8 cellular contexts compared by ENCODE assay signal in the genomic region with DNA sequence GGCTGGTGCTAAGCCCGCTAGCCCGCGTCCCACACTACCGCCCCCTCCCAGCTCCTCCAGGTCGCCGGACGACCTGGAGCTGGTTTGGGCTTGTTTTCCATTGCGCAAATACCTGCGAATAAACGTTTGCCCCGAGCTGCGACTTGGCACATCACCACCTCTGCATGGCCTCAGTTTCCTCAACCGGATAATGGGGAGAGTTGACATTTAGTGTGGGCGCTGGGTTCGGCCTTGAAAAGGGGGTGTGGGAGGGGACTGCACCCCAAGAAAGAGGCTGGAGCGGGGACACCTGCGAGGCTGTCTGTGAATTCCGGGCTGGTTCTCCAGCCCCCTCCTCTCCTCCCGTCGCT. TPM values are rescaled to one million over a fixed set of nuclear protein-coding genes. Genes with fewer than 3 reads are reported as not detected.
DNase-seq lines count a peak whose midpoint lies in the region; ATAC-seq and TF ChIP-seq lines count a peak whose summit lies in the region.

No MANE protein-coding gene starts in this region.

- no peaks in the 10 kb centered on the region for H3K9me3 ChIP-seq in AG04450 (ENCODE audit: control insufficient read depth, insufficient read depth, low read length)
- H3K9me3 ChIP-seq in HEK293 (ENCODE audit: control insufficient read depth, insufficient read depth, low read depth, low read length), result no peaks in the 10 kb centered on the region
- H3K9me3 ChIP-seq in stomach, result no peaks in the 10 kb centered on the region

- no peaks in the 10 kb centered on the region for H3K27me3 Mint-ChIP-seq in activated naive CD8-positive, alpha-beta T cell treated with anti-CD3 and anti-CD28 coated beads for 36 hours

- H3K4me3 ChIP-seq in AG04450 (ENCODE audit: low read depth, low read length), result peak overlapping the region; percentile 69
- peak overlapping the region; percentile 49 for H3K4me3 ChIP-seq in HEK293 (ENCODE audit: low read depth, low read length)
- peak overlapping the region; percentile 46 to 70 (median 61) for H3K4me3 ChIP-seq in stomach

- no peak for ATAC-seq in GM21381 (IDR thresholded peaks at IDR 0.05; ENCODE audit: unreplicated experiment)
- no peak for ATAC-seq in GM19455 (IDR thresholded peaks at IDR 0.05; ENCODE audit: unreplicated experiment)

- POLR2A ChIA-PET in AG04450 (lab: Yijun Ruan, JAX) (interaction anchor here (0.8 to 4.4 kb wide), 9 partner anchors 10 to 99 kb away, joined by 3 to 130 read pairs (median 5); a partner anchor contains a TSS), HEK293 (lab: Yijun Ruan, JAX) (interaction anchor here (0.7 to 3.6 kb wide), 12 partner anchors 10 to 904 kb away, joined by 3 to 184 read pairs (median 7); a partner anchor contains a TSS)

- CTCF ChIA-PET in AG04450 (lab: Charles Lee) (interaction anchor here (0.6 to 4.0 kb wide), 5 partner anchors 13 to 128 kb away, joined by 3 to 32 read pairs (median 5); no protein-coding TSS in a partner anchor), HEK293 (lab: Yijun Ruan, JAX) (interaction anchor here (0.6 to 2.8 kb wide), 8 partner anchors 10 to 97 kb away, joined by 3 to 22 read pairs (median 6); a partner anchor contains a TSS)

- peaks cover 52% of the 10 kb centered on the region for H3K4me1 Mint-ChIP-seq in activated naive CD8-positive, alpha-beta T cell treated with anti-CD3 and anti-CD28 coated beads for 36 hours

- no peak for TF ChIP-seq POLR2A in stomach (IDR thresholded peaks at IDR 0.05)

- H3K4me3 Mint-ChIP-seq in activated naive CD8-positive, alpha-beta T cell treated with anti-CD3 and anti-CD28 coated beads for 36 hours, result peak overlapping the region; percentile 85

- intact Hi-C loops in stomach (cut with DNase I; ENCODE audit: low total_unique reads), result no loop called here

- H3K27ac Mint-ChIP-seq in activated naive CD8-positive, alpha-beta T cell treated with anti-CD3 and anti-CD28 coated beads for 36 hours, result peak overlapping the region; percentile 95

- WGBS in stomach, 5 donors, result 0 to 1% (median 0%) methylated on average over 16 to 20 of the region's 20 CpGs

- DNase-seq in AG04450 (ENCODE audit: low read depth, low spot score) (no peak), iPS-NIHi11 (ENCODE audit: low spot score) (peak; percentile 52), stomach (no peak), NCI-H82 (lab: John Stamatoyannopoulos, UW) (no peak)
- DNase-seq in activated naive CD8-positive, alpha-beta T cell treated with anti-CD3 and anti-CD28 coated beads for 36 hours, result no peak

- H3K27ac ChIP-seq in AG04450 (ENCODE audit: low read depth, low read length) (peak overlapping the region; percentile 94), HEK293 (ENCODE audit: extremely low read depth, low read depth, low read length) (peak overlapping the region; percentile 58; the same call in 1 of the 2 replicates), stomach (peak overlapping the region; percentile 94 to 100 (median 96))

- H3K4me1 ChIP-seq in HEK293 (ENCODE audit: control insufficient read depth, insufficient read depth, low read length) (peaks cover 2% of the 10 kb centered on the region; the same call in 1 of the 2 replicates), stomach (peaks cover 24 to 52% (median 37%) of the 10 kb centered on the region in 4 donors)

- TF ChIP-seq CTCF in AG04450 (IDR thresholded peaks at IDR 0.05; ENCODE audit: low read depth, low read length), result no peak
- no peak for TF ChIP-seq CTCF in HEK293 (tag by site-specific recombination; IDR thresholded peaks at IDR 0.05)
- no peak for TF ChIP-seq CTCF in stomach (IDR thresholded peaks at IDR 0.05)

- H3K27me3 ChIP-seq in AG04450 (ENCODE audit: control insufficient read depth, insufficient read depth, low read length) (no peaks in the 10 kb centered on the region), stomach (no peaks in the 10 kb centered on the region)

- no peaks in the 10 kb centered on the region for H3K36me3 ChIP-seq in HEK293 (ENCODE audit: control insufficient read depth in 2 of 2, insufficient read depth in 1 of 2, low read length in 2 of 2)
- H3K36me3 ChIP-seq in stomach, result no peaks in the 10 kb centered on the region

- peaks cover 2% of the 10 kb centered on the region for H3K9me3 Mint-ChIP-seq in activated naive CD8-positive, alpha-beta T cell treated with anti-CD3 and anti-CD28 coated beads for 36 hours

- no peak for TF ChIP-seq EP300 in stomach (IDR thresholded peaks at IDR 0.05)

- peaks cover 21% of the 10 kb centered on the region for H3K36me3 Mint-ChIP-seq in activated naive CD8-positive, alpha-beta T cell treated with anti-CD3 and anti-CD28 coated beads for 36 hours

TF ChIP-seq in HEK293, 187 proteins besides CTCF, POLR2A, EP300 and RAD21 (continues in another document):
- TF ChIP-seq, protein P1, sequence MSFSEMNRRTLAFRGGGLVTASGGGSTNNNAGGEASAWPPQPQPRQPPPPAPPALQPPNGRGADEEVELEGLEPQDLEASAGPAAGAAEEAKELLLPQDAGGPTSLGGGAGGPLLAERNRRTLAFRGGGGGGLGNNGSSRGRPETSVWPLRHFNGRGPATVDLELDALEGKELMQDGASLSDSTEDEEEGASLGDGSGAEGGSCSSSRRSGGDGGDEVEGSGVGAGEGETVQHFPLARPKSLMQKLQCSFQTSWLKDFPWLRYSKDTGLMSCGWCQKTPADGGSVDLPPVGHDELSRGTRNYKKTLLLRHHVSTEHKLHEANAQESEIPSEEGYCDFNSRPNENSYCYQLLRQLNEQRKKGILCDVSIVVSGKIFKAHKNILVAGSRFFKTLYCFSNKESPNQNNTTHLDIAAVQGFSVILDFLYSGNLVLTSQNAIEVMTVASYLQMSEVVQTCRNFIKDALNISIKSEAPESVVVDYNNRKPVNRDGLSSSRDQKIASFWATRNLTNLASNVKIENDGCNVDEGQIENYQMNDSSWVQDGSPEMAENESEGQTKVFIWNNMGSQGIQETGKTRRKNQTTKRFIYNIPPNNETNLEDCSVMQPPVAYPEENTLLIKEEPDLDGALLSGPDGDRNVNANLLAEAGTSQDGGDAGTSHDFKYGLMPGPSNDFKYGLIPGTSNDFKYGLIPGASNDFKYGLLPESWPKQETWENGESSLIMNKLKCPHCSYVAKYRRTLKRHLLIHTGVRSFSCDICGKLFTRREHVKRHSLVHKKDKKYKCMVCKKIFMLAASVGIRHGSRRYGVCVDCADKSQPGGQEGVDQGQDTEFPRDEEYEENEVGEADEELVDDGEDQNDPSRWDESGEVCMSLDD (tag by site-specific recombination; IDR thresholded peaks at IDR 0.05), result peak; percentile 74; the same call in 1 of the 2 replicates
- 0 out of 2 replicates have a peak, but pooled peaks have one; percentile 6 for TF ChIP-seq ZNF391 (tag by site-specific recombination; IDR thresholded peaks at IDR 0.05; ENCODE audit: borderline replicate concordance, low read depth)
- TF ChIP-seq ZNF394 (tag by site-specific recombination; IDR thresholded peaks at IDR 0.05; ENCODE audit: borderline replicate concordance), result peak; percentile 25; the same call in 1 of the 2 replicates
- no peak for TF ChIP-seq SCRT2 (tag by site-specific recombination; IDR thresholded peaks at IDR 0.05)
- TF ChIP-seq EGR2 (tag by site-specific recombination; IDR thresholded peaks at IDR 0.05; ENCODE audit: low read depth), result peak; percentile 49; the same call in 1 of the 2 replicates
- peak; percentile 66 for TF ChIP-seq ZFHX2 (tag by site-specific recombination; conservative IDR thresholded peaks at IDR 0.05)
- TF ChIP-seq ZNF184 (tag by site-specific recombination; IDR thresholded peaks at IDR 0.05), result no peak
- no peak for TF ChIP-seq ZNF354C (tag by site-specific recombination; IDR thresholded peaks at IDR 0.05; ENCODE audit: borderline replicate concordance, low read depth)
- no peak for TF ChIP-seq KLF16 (tag by site-specific recombination; IDR thresholded peaks at IDR 0.05)
- TF ChIP-seq, protein P2, sequence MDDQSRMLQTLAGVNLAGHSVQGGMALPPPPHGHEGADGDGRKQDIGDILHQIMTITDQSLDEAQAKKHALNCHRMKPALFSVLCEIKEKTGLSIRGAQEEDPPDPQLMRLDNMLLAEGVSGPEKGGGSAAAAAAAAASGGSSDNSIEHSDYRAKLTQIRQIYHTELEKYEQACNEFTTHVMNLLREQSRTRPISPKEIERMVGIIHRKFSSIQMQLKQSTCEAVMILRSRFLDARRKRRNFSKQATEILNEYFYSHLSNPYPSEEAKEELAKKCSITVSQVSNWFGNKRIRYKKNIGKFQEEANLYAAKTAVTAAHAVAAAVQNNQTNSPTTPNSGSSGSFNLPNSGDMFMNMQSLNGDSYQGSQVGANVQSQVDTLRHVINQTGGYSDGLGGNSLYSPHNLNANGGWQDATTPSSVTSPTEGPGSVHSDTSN (CRISPR knock-in tag; IDR thresholded peaks at IDR 0.05), result no peak

RNA-seq across cellular contexts. Expression of a gene that starts 11.0 kb away (rescaled TPM):
- 48.6 and 67.8 TPM in 2 replicates for polyA plus RNA-seq in AG04450 (2011; rRNA removed)
- 30.6 and 31.7 TPM in 2 replicates for polyA minus RNA-seq in AG04450 (2011; rRNA and poly(A)+ RNA removed)
- 100 to 1,000 TPM; 379 to 398 TPM for total RNA-seq in activated naive CD8-positive, alpha-beta T cell treated with anti-CD3 and anti-CD28 coated beads for 36 hours
- total RNA-seq in stomach, result 1,000 to 10,000 TPM in 2 of 5 donors, 100 to 1,000 TPM in 3; 118 to 1,659 (median 737) TPM
- polyA plus RNA-seq in stomach, result 100 to 1,000 TPM in 2 of 3 donors, 10 to 100 TPM in 1; 78.6 to 272 (median 102) TPM

RNA-seq across cellular contexts. Expression of a gene that starts 18.2 kb away (rescaled TPM):
- polyA plus RNA-seq in AG04450 (2011; rRNA removed) (0.45 and 0.53 TPM in 2 replicates), stomach (1 to 10 TPM; 1.4 to 2.7 (median 2.6) TPM)
- 1.5 and 1.6 TPM in 2 replicates for polyA minus RNA-seq in AG04450 (2011; rRNA and poly(A)+ RNA removed)
- total RNA-seq in activated naive CD8-positive, alpha-beta T cell treated with anti-CD3 and anti-CD28 coated beads for 36 hours, result under 1 TPM; 0.29 to 0.32 TPM
- total RNA-seq in stomach, result 10 to 100 TPM in 1 of 5 donors, 1 to 10 TPM in 3, not detected in 1; 2.4 to 35.7 (median 4.0) TPM

RNA-seq across cellular contexts. Expression of a gene that starts 30.4 kb away (rescaled TPM):
- polyA plus RNA-seq in AG04450 (2011; rRNA removed), result 58.6 and 69.3 TPM in 2 replicates
- polyA minus RNA-seq in AG04450 (2011; rRNA and poly(A)+ RNA removed), result 22.1 and 25.7 TPM in 2 replicates
- total RNA-seq in activated naive CD8-positive, alpha-beta T cell treated with anti-CD3 and anti-CD28 coated beads for 36 hours, result 100 to 1,000 TPM; 419 to 435 TPM
- 100 to 1,000 TPM in 2 of 5 donors, 10 to 100 TPM in 3; 24.1 to 185 (median 98.6) TPM for total RNA-seq in stomach
- polyA plus RNA-seq in stomach, result 100 to 1,000 TPM; 114 to 181 (median 173) TPM

RNA-seq across cellular contexts. Expression of a gene that starts 48.0 kb away (rescaled TPM):
- polyA plus RNA-seq in AG04450 (2011; rRNA removed) (22.0 and 29.1 TPM in 2 replicates), stomach (10 to 100 TPM in 2 of 3 donors, 1 to 10 TPM in 1; 8.4 to 40.0 (median 31.8) TPM)
- 78.8 and 120 TPM in 2 replicates for polyA minus RNA-seq in AG04450 (2011; rRNA and poly(A)+ RNA removed)
- total RNA-seq in activated naive CD8-positive, alpha-beta T cell treated with anti-CD3 and anti-CD28 coated beads for 36 hours, result 10 to 100 TPM; 15.7 to 17.8 TPM
- total RNA-seq in stomach, result 10 to 100 TPM in 4 of 5 donors, 1 to 10 TPM in 1; 8.0 to 58.9 (median 22.9) TPM
